1 cellular context compared by ENCODE assay signal in the genomic region with DNA sequence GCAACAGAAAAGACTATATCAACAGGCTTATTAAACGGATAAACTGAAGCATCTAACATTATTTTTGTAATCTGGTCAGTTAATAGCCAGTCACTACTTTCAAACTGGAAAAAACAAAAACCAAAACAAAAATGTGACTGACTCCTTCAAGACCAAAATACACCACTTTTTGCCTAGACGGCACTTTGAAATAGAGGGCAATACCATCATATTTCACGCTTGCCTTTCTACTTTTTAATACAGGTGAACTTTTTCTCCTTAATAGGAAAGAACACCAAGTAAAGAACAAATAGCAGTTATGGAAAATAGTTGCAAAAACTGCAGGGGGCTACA.
TF ChIP-seq lines count a peak whose summit lies in the region.

No MANE protein-coding gene starts in this region.

TF ChIP-seq in HepG2, 621 proteins besides CTCF, POLR2A, EP300 and RAD21:
- peak; percentile 10; the same call in 1 of the 2 replicates for TF ChIP-seq ZSCAN29 (CRISPR knock-in tag; conservative IDR thresholded peaks at IDR 0.05)
- no peak for TF ChIP-seq ZNF10 (CRISPR knock-in tag; IDR thresholded peaks at IDR 0.05; ENCODE audit: borderline replicate concordance, low read depth)
- TF ChIP-seq TCF7 (IDR thresholded peaks at IDR 0.05; ENCODE audit: low read depth) = 0 out of 2 replicates have a peak, but pooled peaks have one; percentile 13
- TF ChIP-seq, protein P1, sequence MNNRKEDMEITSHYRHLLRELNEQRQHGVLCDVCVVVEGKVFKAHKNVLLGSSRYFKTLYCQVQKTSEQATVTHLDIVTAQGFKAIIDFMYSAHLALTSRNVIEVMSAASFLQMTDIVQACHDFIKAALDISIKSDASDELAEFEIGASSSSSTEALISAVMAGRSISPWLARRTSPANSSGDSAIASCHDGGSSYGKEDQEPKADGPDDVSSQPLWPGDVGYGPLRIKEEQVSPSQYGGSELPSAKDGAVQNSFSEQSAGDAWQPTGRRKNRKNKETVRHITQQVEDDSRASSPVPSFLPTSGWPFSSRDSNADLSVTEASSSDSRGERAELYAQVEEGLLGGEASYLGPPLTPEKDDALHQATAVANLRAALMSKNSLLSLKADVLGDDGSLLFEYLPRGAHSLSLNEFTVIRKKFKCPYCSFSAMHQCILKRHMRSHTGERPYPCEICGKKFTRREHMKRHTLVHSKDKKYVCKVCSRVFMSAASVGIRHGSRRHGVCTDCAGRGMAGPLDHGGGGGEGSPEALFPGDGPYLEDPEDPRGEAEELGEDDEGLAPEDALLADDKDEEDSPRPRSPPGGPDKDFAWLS (CRISPR knock-in tag; IDR thresholded peaks at IDR 0.05; ENCODE audit: borderline replicate concordance) = no peak
- TF ChIP-seq ZNF605 (CRISPR knock-in tag; IDR thresholded peaks at IDR 0.05) = no peak
- no peak for TF ChIP-seq ZNF12 (CRISPR knock-in tag; IDR thresholded peaks at IDR 0.05)
- TF ChIP-seq STAG1 (CRISPR knock-in tag; IDR thresholded peaks at IDR 0.05) = no peak
